In the genomic region with DNA sequence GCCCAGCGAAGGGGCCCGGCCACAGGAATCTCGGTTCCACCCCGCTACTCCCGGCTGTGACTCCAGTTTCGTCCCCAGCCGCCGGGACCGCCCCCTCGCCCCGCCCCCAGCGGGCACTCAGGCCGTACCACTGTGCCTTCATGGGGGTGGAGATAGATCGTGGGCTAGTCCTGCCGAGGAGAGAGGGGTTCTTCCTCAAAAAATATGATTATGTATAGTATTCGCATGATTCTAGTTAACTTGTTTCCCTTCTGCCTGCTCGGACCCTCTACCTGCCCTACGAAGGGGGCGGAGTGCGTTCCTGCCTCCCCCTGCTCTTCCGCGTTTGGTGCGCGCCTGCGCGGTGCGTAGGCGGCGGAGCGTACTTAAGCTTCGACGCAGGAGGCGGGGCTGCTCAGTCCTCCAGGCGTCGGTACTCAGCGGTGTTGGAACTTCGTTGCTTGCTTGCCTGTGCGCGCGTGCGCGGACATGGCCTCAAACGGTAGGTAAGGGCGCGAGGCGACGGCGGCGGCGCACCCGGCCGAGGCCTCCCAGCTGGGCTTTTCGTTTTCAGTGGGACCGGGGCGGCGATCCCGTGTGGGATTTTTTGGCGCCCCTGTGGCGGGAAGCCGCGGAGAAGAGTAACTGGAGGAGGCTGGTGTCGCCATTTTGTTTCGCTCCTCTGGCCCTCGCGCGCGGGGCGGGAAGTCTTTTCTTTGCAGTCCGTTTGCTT, we compare ENCODE assay signal across 1 cellular context.
A peak's percentile ranks its signal among the peaks of the same experiment; 100 is the strongest.
TF ChIP-seq lines count a peak whose summit lies in the region.

Gene FUS, plus strand, starts transcription at position 393 of the 712 bp plus-strand sequence. Its CDS starts 76 bp downstream, at position 469.

TF ChIP-seq in HepG2, 621 proteins besides CTCF, POLR2A, EP300 and RAD21 (continued from another document and continues in another):
- TF ChIP-seq, protein P1, sequence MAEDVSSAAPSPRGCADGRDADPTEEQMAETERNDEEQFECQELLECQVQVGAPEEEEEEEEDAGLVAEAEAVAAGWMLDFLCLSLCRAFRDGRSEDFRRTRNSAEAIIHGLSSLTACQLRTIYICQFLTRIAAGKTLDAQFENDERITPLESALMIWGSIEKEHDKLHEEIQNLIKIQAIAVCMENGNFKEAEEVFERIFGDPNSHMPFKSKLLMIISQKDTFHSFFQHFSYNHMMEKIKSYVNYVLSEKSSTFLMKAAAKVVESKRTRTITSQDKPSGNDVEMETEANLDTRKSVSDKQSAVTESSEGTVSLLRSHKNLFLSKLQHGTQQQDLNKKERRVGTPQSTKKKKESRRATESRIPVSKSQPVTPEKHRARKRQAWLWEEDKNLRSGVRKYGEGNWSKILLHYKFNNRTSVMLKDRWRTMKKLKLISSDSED (CRISPR knock-in tag; IDR thresholded peaks at IDR 0.05): peak; percentile 86; the same call in 1 of the 2 replicates
- TF ChIP-seq ZNF660 (CRISPR knock-in tag; IDR thresholded peaks at IDR 0.05; ENCODE audit: borderline replicate concordance, low read depth) (no peak), TARDBP (CRISPR knock-in tag; IDR thresholded peaks at IDR 0.05) (peak; percentile 69), IRF1 (CRISPR knock-in tag; IDR thresholded peaks at IDR 0.05; ENCODE audit: low read depth) (peak; percentile 88; the same call in 1 of the 2 replicates), RBAK (CRISPR knock-in tag; IDR thresholded peaks at IDR 0.05) (no peak), CCAR2 (optimal IDR thresholded peaks at IDR 0.05; ENCODE audit: low read depth, low read length) (peak; percentile 26), RNF219 (CRISPR knock-in tag; IDR thresholded peaks at IDR 0.05) (peak; percentile 95; the same call in 1 of the 2 replicates), PRDM10 (CRISPR knock-in tag; IDR thresholded peaks at IDR 0.05; ENCODE audit: low read depth) (peak; percentile 100), TAF1 (CRISPR knock-in tag; IDR thresholded peaks at IDR 0.05) (peak; percentile 100), CREBL2 (CRISPR knock-in tag; IDR thresholded peaks at IDR 0.05; ENCODE audit: borderline replicate concordance) (peak; percentile 45; the same call in 1 of the 2 replicates), KLF12 (CRISPR knock-in tag; IDR thresholded peaks at IDR 0.05; ENCODE audit: borderline replicate concordance) (peak; percentile 95), PRPF4 (IDR thresholded peaks at IDR 0.05; ENCODE audit: low read depth, low read length, poor library complexity, severe bottlenecking) (no peak), ZZZ3 (CRISPR knock-in tag; IDR thresholded peaks at IDR 0.05; ENCODE audit: borderline replicate concordance) (no peak), ZNF101 (CRISPR knock-in tag; IDR thresholded peaks at IDR 0.05; ENCODE audit: borderline replicate concordance, low read depth) (no peak), ZNF672 (CRISPR knock-in tag; IDR thresholded peaks at IDR 0.05) (peak; percentile 85; the same call in 1 of the 2 replicates), NR3C1 (CRISPR knock-in tag; IDR thresholded peaks at IDR 0.05) (peak; percentile 91; the same call in 1 of the 2 replicates), REL (CRISPR knock-in tag; conservative IDR thresholded peaks at IDR 0.05) (peak; percentile 91), ZNF550 (CRISPR knock-in tag; IDR thresholded peaks at IDR 0.05; ENCODE audit: borderline replicate concordance) (peak; percentile 78; the same call in 1 of the 2 replicates), TGIF2 (CRISPR knock-in tag; IDR thresholded peaks at IDR 0.05) (peak; percentile 89), SIN3B (IDR thresholded peaks at IDR 0.05; ENCODE audit: low read length) (peak; percentile 68; the same call in 1 of the 2 replicates), SMAD9 (CRISPR knock-in tag; IDR thresholded peaks at IDR 0.05) (peak; percentile 96), KDM6A (CRISPR knock-in tag; IDR thresholded peaks at IDR 0.05; ENCODE audit: low read depth) (no peak), ZNF598 (CRISPR knock-in tag; IDR thresholded peaks at IDR 0.05; ENCODE audit: borderline replicate concordance) (peak; percentile 88; the same call in 1 of the 2 replicates), TAF15 (IDR thresholded peaks at IDR 0.05; ENCODE audit: low read depth, low read length, poor library complexity, severe bottlenecking) (peak; percentile 48), SMARCC2 (IDR thresholded peaks at IDR 0.05) (no peak)
- TF ChIP-seq, protein P2, sequence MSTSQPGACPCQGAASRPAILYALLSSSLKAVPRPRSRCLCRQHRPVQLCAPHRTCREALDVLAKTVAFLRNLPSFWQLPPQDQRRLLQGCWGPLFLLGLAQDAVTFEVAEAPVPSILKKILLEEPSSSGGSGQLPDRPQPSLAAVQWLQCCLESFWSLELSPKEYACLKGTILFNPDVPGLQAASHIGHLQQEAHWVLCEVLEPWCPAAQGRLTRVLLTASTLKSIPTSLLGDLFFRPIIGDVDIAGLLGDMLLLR (CRISPR knock-in tag; IDR thresholded peaks at IDR 0.05): peak; percentile 68
- TF ChIP-seq, protein P3, sequence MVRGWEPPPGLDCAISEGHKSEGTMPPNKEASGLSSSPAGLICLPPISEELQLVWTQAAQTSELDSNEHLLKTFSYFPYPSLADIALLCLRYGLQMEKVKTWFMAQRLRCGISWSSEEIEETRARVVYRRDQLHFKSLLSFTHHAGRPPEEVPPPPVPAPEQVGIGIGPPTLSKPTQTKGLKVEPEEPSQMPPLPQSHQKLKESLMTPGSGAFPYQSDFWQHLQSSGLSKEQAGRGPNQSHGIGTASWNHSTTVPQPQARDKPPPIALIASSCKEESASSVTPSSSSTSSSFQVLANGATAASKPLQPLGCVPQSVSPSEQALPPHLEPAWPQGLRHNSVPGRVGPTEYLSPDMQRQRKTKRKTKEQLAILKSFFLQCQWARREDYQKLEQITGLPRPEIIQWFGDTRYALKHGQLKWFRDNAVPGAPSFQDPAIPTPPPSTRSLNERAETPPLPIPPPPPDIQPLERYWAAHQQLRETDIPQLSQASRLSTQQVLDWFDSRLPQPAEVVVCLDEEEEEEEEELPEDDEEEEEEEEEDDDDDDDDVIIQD (CRISPR knock-in tag; IDR thresholded peaks at IDR 0.05; ENCODE audit: low read depth): peak; percentile 68; the same call in 1 of the 2 replicates
- TF ChIP-seq, protein P4, sequence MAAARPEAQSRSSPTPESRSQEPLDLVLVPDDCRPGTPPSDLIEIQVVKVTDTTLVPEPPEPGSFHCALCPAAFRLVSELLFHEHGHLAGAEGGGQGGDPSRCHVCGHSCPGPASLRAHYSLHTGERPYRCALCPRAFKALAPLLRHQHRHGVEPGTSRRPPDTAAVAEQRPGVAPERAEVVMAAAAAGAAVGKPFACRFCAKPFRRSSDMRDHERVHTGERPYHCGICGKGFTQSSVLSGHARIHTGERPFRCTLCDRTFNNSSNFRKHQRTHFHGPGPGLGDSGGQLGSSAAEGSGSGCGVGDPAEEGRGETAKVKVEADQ (CRISPR knock-in tag; IDR thresholded peaks at IDR 0.05; ENCODE audit: borderline replicate concordance): peak; percentile 99
- TF ChIP-seq, protein P5, sequence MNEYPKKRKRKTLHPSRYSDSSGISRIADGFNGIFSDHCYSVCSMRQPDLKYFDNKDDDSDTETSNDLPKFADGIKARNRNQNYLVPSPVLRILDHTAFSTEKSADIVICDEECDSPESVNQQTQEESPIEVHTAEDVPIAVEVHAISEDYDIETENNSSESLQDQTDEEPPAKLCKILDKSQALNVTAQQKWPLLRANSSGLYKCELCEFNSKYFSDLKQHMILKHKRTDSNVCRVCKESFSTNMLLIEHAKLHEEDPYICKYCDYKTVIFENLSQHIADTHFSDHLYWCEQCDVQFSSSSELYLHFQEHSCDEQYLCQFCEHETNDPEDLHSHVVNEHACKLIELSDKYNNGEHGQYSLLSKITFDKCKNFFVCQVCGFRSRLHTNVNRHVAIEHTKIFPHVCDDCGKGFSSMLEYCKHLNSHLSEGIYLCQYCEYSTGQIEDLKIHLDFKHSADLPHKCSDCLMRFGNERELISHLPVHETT (CRISPR knock-in tag; conservative IDR thresholded peaks at IDR 0.05): 0 out of 2 replicates have a peak, but pooled peaks have one; percentile 29
- TF ChIP-seq, protein P6, sequence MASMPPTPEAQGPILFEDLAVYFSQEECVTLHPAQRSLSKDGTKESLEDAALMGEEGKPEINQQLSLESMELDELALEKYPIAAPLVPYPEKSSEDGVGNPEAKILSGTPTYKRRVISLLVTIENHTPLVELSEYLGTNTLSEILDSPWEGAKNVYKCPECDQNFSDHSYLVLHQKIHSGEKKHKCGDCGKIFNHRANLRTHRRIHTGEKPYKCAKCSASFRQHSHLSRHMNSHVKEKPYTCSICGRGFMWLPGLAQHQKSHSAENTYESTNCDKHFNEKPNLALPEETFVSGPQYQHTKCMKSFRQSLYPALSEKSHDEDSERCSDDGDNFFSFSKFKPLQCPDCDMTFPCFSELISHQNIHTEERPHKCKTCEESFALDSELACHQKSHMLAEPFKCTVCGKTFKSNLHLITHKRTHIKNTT (CRISPR knock-in tag; IDR thresholded peaks at IDR 0.05): no peak; the same call in 1 of the 2 replicates
- TF ChIP-seq, protein P7, sequence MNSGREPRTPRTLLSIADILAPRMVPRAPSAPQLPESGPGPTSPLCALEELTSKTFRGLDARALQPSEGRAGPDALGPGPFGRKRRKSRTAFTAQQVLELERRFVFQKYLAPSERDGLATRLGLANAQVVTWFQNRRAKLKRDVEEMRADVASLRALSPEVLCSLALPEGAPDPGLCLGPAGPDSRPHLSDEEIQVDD (CRISPR knock-in tag; IDR thresholded peaks at IDR 0.05; ENCODE audit: borderline replicate concordance): peak; percentile 78; the same call in 1 of the 2 replicates
- TF ChIP-seq, protein P8, sequence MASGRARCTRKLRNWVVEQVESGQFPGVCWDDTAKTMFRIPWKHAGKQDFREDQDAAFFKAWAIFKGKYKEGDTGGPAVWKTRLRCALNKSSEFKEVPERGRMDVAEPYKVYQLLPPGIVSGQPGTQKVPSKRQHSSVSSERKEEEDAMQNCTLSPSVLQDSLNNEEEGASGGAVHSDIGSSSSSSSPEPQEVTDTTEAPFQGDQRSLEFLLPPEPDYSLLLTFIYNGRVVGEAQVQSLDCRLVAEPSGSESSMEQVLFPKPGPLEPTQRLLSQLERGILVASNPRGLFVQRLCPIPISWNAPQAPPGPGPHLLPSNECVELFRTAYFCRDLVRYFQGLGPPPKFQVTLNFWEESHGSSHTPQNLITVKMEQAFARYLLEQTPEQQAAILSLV (CRISPR knock-in tag; IDR thresholded peaks at IDR 0.05; ENCODE audit: borderline replicate concordance): peak; percentile 90; the same call in 1 of the 2 replicates
- TF ChIP-seq, protein P9, sequence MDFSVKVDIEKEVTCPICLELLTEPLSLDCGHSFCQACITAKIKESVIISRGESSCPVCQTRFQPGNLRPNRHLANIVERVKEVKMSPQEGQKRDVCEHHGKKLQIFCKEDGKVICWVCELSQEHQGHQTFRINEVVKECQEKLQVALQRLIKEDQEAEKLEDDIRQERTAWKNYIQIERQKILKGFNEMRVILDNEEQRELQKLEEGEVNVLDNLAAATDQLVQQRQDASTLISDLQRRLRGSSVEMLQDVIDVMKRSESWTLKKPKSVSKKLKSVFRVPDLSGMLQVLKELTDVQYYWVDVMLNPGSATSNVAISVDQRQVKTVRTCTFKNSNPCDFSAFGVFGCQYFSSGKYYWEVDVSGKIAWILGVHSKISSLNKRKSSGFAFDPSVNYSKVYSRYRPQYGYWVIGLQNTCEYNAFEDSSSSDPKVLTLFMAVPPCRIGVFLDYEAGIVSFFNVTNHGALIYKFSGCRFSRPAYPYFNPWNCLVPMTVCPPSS (IDR thresholded peaks at IDR 0.05): no peak
